26 cellular contexts compared by ENCODE assay signal in the genomic region with DNA sequence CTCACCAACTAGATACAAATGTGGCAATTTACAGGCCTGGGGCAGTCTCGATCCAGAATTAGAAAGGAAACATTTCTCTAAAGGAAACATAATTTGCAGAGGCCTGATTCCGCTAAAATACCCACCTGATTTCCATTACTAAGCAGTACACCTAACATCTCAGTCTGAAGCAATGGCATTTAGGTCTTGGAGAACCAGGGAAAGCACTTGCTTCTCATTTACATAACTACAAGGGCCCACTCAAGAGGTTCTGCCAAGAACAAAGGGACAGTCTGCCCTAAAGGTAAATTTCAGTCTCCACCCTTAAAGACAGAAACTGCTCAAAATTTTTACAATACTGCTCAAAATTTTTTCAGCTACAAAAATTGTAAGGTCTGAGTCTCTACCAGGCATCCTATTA.
"Had no signal": no experiment of that assay in that cellular context is flagged by ENCODE, and none has a peak within 500 bp of the region (broad histone marks: within the 10 kb centered on the region; RNA-seq: fewer than 3 reads in every experiment).

No MANE protein-coding gene starts in this region.

- ATAC-seq: activated naive CD4-positive, alpha-beta T cell treated with anti-CD3 and anti-CD28 coated beads, Interleukin-2, amount 50 U/mL, for 72 hours; activated T-cell treated with anti-CD3 and anti-CD28 coated beads, Interleukin-2, amount 50 U/mL, for 72 hours; foreskin keratinocyte; gastrocnemius medialis had no signal

- DNase-seq: activated CD4-positive, alpha-beta memory T cell treated with anti-CD3 and anti-CD28 coated beads, Interleukin-2, amount 10 ng/mL, durations not matched to agents 7 days and 5 days; activated CD4-positive, alpha-beta T cell treated with anti-CD3 and anti-CD28 coated beads for 1 hour; activated CD4-positive, alpha-beta T cell treated with anti-CD3 and anti-CD28 coated beads for 4 hours; activated CD4-positive, alpha-beta T cell treated with anti-CD3 and anti-CD28 coated beads, Interleukin-2, amount 10 ng/mL, durations not matched to agents 7 days and 5 days; activated CD4-positive, alpha-beta T cell treated with anti-CD3 and anti-CD28 coated beads, Interleukin-2, amount 50 U/mL, for 4 hours; activated CD8-positive, alpha-beta memory T cell treated with anti-CD3 and anti-CD28 coated beads, Interleukin-2, amount 50 U/mL, for 48 hours; activated gamma-delta T cell; activated naive CD4-positive, alpha-beta T cell; activated naive CD4-positive, alpha-beta T cell treated with anti-CD3 and anti-CD28 coated beads, Interleukin-2, amount 10 ng/mL, durations not matched to agents 7 days and 5 days; activated naive CD8-positive, alpha-beta T cell treated with anti-CD3 and anti-CD28 coated beads, Interleukin-2, amount 10 ng/mL, durations not matched to agents 7 days and 5 days; activated T-cell treated with anti-CD3 and anti-CD28 coated beads for 4 hours; activated T-cell treated with anti-CD3 and anti-CD28 coated beads, Interleukin-2, amount 50 U/mL, for 24 hours; activated T-cell treated with anti-CD3 and anti-CD28 coated beads, Interleukin-2, amount 50 U/mL, for 72 hours; dorsolateral prefrontal cortex; effector memory CD4-positive, alpha-beta T cell; endodermal cell; foreskin keratinocyte; gastrocnemius medialis; glutamatergic neuron; heart left ventricle; T-helper 2 cell had no signal

- H3K27ac ChIP-seq: ascending aorta, breast epithelium, cardiac muscle cell, coronary artery, dorsolateral prefrontal cortex, foreskin keratinocyte, gastrocnemius medialis, heart left ventricle had no signal

- H3K27me3 ChIP-seq: ascending aorta, breast epithelium, cardiac muscle cell, foreskin keratinocyte, gastrocnemius medialis had no signal

- H3K9me3 ChIP-seq: ascending aorta, breast epithelium, gastrocnemius medialis, heart left ventricle had no signal

- H3K4me3 ChIP-seq: ascending aorta, breast epithelium, cardiac muscle cell, coronary artery, dorsolateral prefrontal cortex, gastrocnemius medialis, heart left ventricle had no signal

- H3K4me1 ChIP-seq: ascending aorta, breast epithelium, foreskin keratinocyte, gastrocnemius medialis, heart left ventricle had no signal

- H3K36me3 ChIP-seq: ascending aorta, breast epithelium, cardiac muscle cell, gastrocnemius medialis, heart left ventricle had no signal
